Comparison of ENCODE assay signal across 17 cellular contexts in genomic region chr10:3790858-3791257, GRCh38. TPM values are rescaled to one million over a fixed set of nuclear protein-coding genes. Genes with fewer than 3 reads are reported as not detected.
DNase-seq lines count a peak whose midpoint lies in the region; ATAC-seq and TF ChIP-seq lines count a peak whose summit lies in the region.
"Had no signal": no experiment of that assay in that cellular context is flagged by ENCODE, and none has a peak within 500 bp of the region (broad histone marks: within the 10 kb centered on the region; RNA-seq: fewer than 3 reads in every experiment).

No MANE protein-coding gene starts in this region.

- H3K4me1 ChIP-seq in Panc1 (ENCODE audit: control insufficient read depth, insufficient read depth, low read length) (peaks cover 10% of the 10 kb centered on the region), esophagus muscularis mucosa (peaks cover 6 to 10% (median 9%) of the 10 kb centered on the region in 4 donors), spleen (peaks cover 0 to 18% (median 7%) of the 10 kb centered on the region in 6 donors)

- TF ChIP-seq POLR2A in esophagus muscularis mucosa (IDR thresholded peaks at IDR 0.05; ENCODE audit: low read depth), result no peak
- TF ChIP-seq POLR2A in spleen (IDR thresholded peaks at IDR 0.05), result no peak

- peaks cover 17% of the 10 kb centered on the region for H3K9me3 Mint-ChIP-seq in activated CD8-positive, alpha-beta memory T cell treated with anti-CD3 and anti-CD28 coated beads, Interleukin-2, amount 10 ng/mL, durations not matched to agents 7 days and 5 days (ENCODE audit: low read depth)

- no peak for TF ChIP-seq CTCF in Panc1 (IDR thresholded peaks at IDR 0.05)
- TF ChIP-seq CTCF in esophagus muscularis mucosa (IDR thresholded peaks at IDR 0.05), result no peak
- no peak for TF ChIP-seq CTCF in spleen (IDR thresholded peaks at IDR 0.05 in 8 of 11, conservative IDR thresholded peaks at IDR 0.05 in 3 of 11)

- H3K4me3 Mint-ChIP-seq in activated CD8-positive, alpha-beta memory T cell treated with anti-CD3 and anti-CD28 coated beads, Interleukin-2, amount 10 ng/mL, durations not matched to agents 7 days and 5 days, result no peak overlapping the region
- H3K4me3 Mint-ChIP-seq: CD4-positive, alpha-beta memory T cell had no signal

- no peak for TF ChIP-seq EP300 in esophagus muscularis mucosa (IDR thresholded peaks at IDR 0.05)

- H3K27ac Mint-ChIP-seq in activated CD8-positive, alpha-beta memory T cell treated with anti-CD3 and anti-CD28 coated beads, Interleukin-2, amount 10 ng/mL, durations not matched to agents 7 days and 5 days, result no peak overlapping the region

- H3K27me3 Mint-ChIP-seq in activated CD8-positive, alpha-beta memory T cell treated with anti-CD3 and anti-CD28 coated beads, Interleukin-2, amount 10 ng/mL, durations not matched to agents 7 days and 5 days, result no peaks in the 10 kb centered on the region
- H3K27me3 Mint-ChIP-seq: CD4-positive, alpha-beta memory T cell had no signal

- WGBS in esophagus muscularis mucosa, result 100% methylated on average over 5 of the region's 6 CpGs
- 72 to 98% (median 95%) methylated on average over 5 to 6 of the region's 6 CpGs for WGBS in spleen, 5 donors

- H3K27me3 ChIP-seq in Panc1 (ENCODE audit: control insufficient read depth, insufficient read depth, low read length) (no peaks in the 10 kb centered on the region), esophagus muscularis mucosa (no peaks in the 10 kb centered on the region), spleen (replicated peaks in 1 of 7) (no peaks in the 10 kb centered on the region)
- H3K27me3 ChIP-seq: BLaER1 had no signal

- intact Hi-C loops in Panc1 (cut with micrococcal nuclease; ENCODE audit: unreplicated experiment) (no loop called here), esophagus muscularis mucosa (cut with DNase I) (no loop called here), spleen (cut with DNase I; ENCODE audit: low total_unique reads) (no loop called here)

- peaks cover 6% of the 10 kb centered on the region; the same call in 1 of the 2 replicates for H3K9me3 ChIP-seq in Panc1 (ENCODE audit: control insufficient read depth, insufficient read depth, low read depth, low read length)
- peaks cover 0 to 18% (median 8%) of the 10 kb centered on the region in 4 donors for H3K9me3 ChIP-seq in esophagus muscularis mucosa
- H3K9me3 ChIP-seq in spleen, result peaks cover 0 to 24% (median 17%) of the 10 kb centered on the region in 8 donors

- CTCF ChIA-PET in activated CD8-positive, alpha-beta memory T cell treated with anti-CD3 and anti-CD28 coated beads, Interleukin-2, amount 10 ng/mL, durations not matched to agents 7 days and 5 days (lab: Charles Lee), result interaction anchor here (2.0 kb wide), 1 partner anchor 10 kb away, joined by 5 read pairs; no protein-coding TSS in a partner anchor
- CTCF ChIA-PET in Panc1 (lab: Charles Lee), result no interaction called here

- in situ Hi-C loops in Panc1 (cut with HindIII; ENCODE audit: low pct_unique_long_range_greater_than_20kb, low sequenced_read_pairs), result no loop called here

- H3K4me1 Mint-ChIP-seq in activated CD8-positive, alpha-beta memory T cell treated with anti-CD3 and anti-CD28 coated beads, Interleukin-2, amount 10 ng/mL, durations not matched to agents 7 days and 5 days, result peaks cover 8% of the 10 kb centered on the region

- ATAC-seq in activated CD8-positive, alpha-beta memory T cell treated with anti-CD3 and anti-CD28 coated beads, Interleukin-2, amount 10 ng/mL, durations not matched to agents 7 days and 5 days, result no peak
- ATAC-seq in Panc1 (no peak), HG03025 (IDR thresholded peaks at IDR 0.05; ENCODE audit: low FRiP score, unreplicated experiment) (no peak)
- ATAC-seq: A549 had no signal

- peak overlapping the region; percentile 98 for H3K27ac ChIP-seq in Panc1 (ENCODE audit: low read length)
- no peak overlapping the region for H3K27ac ChIP-seq in esophagus muscularis mucosa (replicated peaks in 1 of 4)
- H3K27ac ChIP-seq in spleen, result no peak overlapping the region
- H3K27ac ChIP-seq: 22Rv1, BLaER1, HL-60 had no signal

- POLR2A ChIA-PET in Panc1 (lab: Charles Lee), result no interaction called here

- no peak overlapping the region for H3K4me3 ChIP-seq in Panc1 (ENCODE audit: low read depth in 2 of 2, low read length in 2 of 2)
- no peak overlapping the region for H3K4me3 ChIP-seq in esophagus muscularis mucosa
- no peak overlapping the region for H3K4me3 ChIP-seq in spleen
- H3K4me3 ChIP-seq: A549, BLaER1, GM12878 had no signal

- H3K36me3 ChIP-seq in Panc1 (ENCODE audit: control insufficient read depth, insufficient read depth, low read length) (no peaks in the 10 kb centered on the region), esophagus muscularis mucosa (no peaks in the 10 kb centered on the region), spleen (no peaks in the 10 kb centered on the region)
- H3K36me3 ChIP-seq: BLaER1 had no signal

- BruUV-seq in Panc1 (replicated peaks; lab: Mats Ljungman, UMichigan), result no TSS peak

- H3K36me3 Mint-ChIP-seq in activated CD8-positive, alpha-beta memory T cell treated with anti-CD3 and anti-CD28 coated beads, Interleukin-2, amount 10 ng/mL, durations not matched to agents 7 days and 5 days, result peaks cover 24% of the 10 kb centered on the region

- peak; percentile 55 for DNase-seq in activated CD8-positive, alpha-beta memory T cell treated with anti-CD3 and anti-CD28 coated beads for 24 hours
- DNase-seq in activated CD8-positive, alpha-beta memory T cell treated with anti-CD3 and anti-CD28 coated beads, Interleukin-2, amount 10 ng/mL, durations not matched to agents 7 days and 5 days, result no peak
- DNase-seq in Panc1 (ENCODE audit: low read depth, low spot score), result no peak
- DNase-seq in esophagus muscularis mucosa (ENCODE audit: extremely low spot score), result peak; percentile 82
- peak; percentile 53 for DNase-seq in spleen
- DNase-seq in foreskin melanocyte, result no peak
- DNase-seq in NCI-H69 (lab: John Stamatoyannopoulos, UW), result no peak
- DNase-seq: CD4-positive, alpha-beta memory T cell; DMS79 treated with DMSO at 0.1 percent for 48 hours; EL; HCEC 1CT had no signal

RNA-seq across cellular contexts. Expression of gene KLF6, which starts 5.8 kb away (rescaled TPM):
- 100 to 1,000 TPM; 149 to 208 TPM for total RNA-seq in activated CD8-positive, alpha-beta memory T cell treated with anti-CD3 and anti-CD28 coated beads, Interleukin-2, amount 10 ng/mL, durations not matched to agents 7 days and 5 days
- total RNA-seq in Panc1 (2021; ENCODE audit: unreplicated experiment), result 177 TPM
- polyA plus RNA-seq in Panc1 (2012; ENCODE audit: insufficient read length), result 108 TPM
- 100 to 1,000 TPM; 114 to 145 (median 123) TPM for total RNA-seq in esophagus muscularis mucosa
- total RNA-seq in spleen, result 100 to 1,000 TPM in 5 of 7 donors, 10 to 100 TPM in 2; 65.0 to 211 (median 135) TPM
- 10 to 100 TPM; 18.8 to 26.6 (median 19.6) TPM for polyA plus RNA-seq in spleen

Comparison
In these comparisons a context has a peak if more than half of its experiments do, and no peak if none do; other contexts are left out.
1. DNase-seq: peak in activated CD8-positive, alpha-beta memory T cell treated with anti-CD3 and anti-CD28 coated beads for 24 hours (single experiment), esophagus muscularis mucosa (single experiment) and spleen (single experiment); none in activated CD8-positive, alpha-beta memory T cell treated with anti-CD3 and anti-CD28 coated beads, Interleukin-2, amount 10 ng/mL, durations not matched to agents 7 days and 5 days (single experiment), Panc1 (single experiment), foreskin melanocyte (single experiment) and NCI-H69 (single experiment).